9 cellular contexts compared by ENCODE assay signal in the genomic region with DNA sequence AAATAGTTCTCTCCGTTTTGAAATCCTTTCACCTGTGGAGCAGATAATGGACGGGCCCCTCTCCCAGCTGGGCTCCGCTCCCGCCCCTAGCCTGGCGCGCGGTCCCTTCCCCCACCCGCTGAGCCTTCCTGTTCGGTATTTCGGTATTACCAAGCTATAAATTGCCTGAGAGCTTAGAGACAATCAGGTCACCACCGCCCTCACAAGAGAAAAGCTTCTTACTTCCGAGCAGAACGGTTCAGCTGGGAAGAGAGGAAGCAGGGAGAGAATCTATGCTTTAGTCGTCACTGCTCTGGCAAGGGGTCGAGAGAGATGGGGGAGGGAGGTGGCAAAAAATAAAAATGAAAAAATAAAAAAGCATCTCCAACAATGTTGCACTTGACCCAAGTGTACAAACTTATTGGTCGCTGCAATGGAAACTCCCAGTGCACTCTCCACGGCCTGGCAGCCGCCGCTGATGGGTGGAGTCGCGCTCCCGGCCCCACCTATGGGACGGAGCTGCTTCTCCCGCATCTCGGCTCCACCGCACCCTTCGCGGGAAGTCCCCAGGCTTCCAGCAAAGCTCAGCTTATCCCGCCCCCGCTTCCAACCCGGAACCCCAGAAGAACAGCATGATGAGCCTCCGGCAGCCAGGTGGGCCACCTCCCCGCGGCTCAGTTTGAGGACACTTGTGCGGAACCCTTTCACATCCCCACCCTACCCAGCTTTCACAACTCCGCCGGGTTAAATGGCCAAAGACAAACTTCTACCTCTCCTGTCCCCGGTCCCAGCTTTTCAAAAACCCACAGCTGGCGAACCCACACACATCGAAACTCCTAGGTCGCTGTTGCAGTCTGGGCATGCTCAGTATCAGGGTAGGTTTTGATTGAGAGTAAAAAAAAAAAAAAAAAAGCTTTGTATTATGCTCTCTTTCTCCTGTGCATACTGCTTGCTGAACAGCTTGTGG. TPM values are rescaled to one million over a fixed set of nuclear protein-coding genes. Genes with fewer than 3 reads are reported as not detected.
DNase-seq lines count a peak whose midpoint lies in the region; ATAC-seq, FAIRE-seq and TF ChIP-seq lines count a peak whose summit lies in the region.
"Had no signal": no experiment of that assay in that cellular context is flagged by ENCODE, and none has a peak within 500 bp of the region (broad histone marks: within the 10 kb centered on the region; RNA-seq: fewer than 3 reads in every experiment).

No MANE protein-coding gene starts in this region.

- TF ChIP-seq RAD21 in HepG2 (CRISPR knock-in tag; IDR thresholded peaks at IDR 0.05) = no peak

- H3K27ac ChIP-seq in HepG2 (ENCODE audit: extremely low read length, insufficient read depth, low read length) (no peak overlapping the region), tibial nerve (peak overlapping the region in 3 of 4 donors; percentile 21 to 71 (median 46))

- H3K27me3 ChIP-seq in HepG2 (ENCODE audit: control insufficient read depth in 1 of 2, insufficient read depth in 2 of 2, low read length in 2 of 2) (0 out of 5 replicates have a peak, but pooled peaks cover 0 to 6% of the 10 kb centered on the region in 2 experiments), tibial nerve (no peaks in the 10 kb centered on the region)

- no peak for TF ChIP-seq POLR2A in HepG2 (IDR thresholded peaks at IDR 0.05; ENCODE audit: insufficient read depth in 1 of 2, low read depth in 2 of 2, low read length in 2 of 2)
- no peak for TF ChIP-seq POLR2A in tibial nerve (IDR thresholded peaks at IDR 0.05)

- BruUV-seq in HepG2 (replicated peaks; lab: Mats Ljungman, UMichigan) = no TSS peak

- no peak overlapping the region for H2AFZ ChIP-seq in HepG2 (ENCODE audit: low read length)

- TF ChIP-seq CTCF in chondrocyte (IDR thresholded peaks at IDR 0.05) (no peak), HepG2 (CRISPR knock-in tag; IDR thresholded peaks at IDR 0.05) (no peak), tibial nerve (IDR thresholded peaks at IDR 0.05) (no peak)

- no peaks in the 10 kb centered on the region for H3K9me3 ChIP-seq in HepG2 (ENCODE audit: low read length)
- no peaks in the 10 kb centered on the region for H3K9me3 ChIP-seq in tibial nerve

- TF ChIP-seq EP300 in HepG2 (IDR thresholded peaks at IDR 0.05; ENCODE audit: low read depth in 2 of 2, low read length in 2 of 2) = no peak
- TF ChIP-seq EP300 in HepG2 (CRISPR knock-in tag; IDR thresholded peaks at IDR 0.05; ENCODE audit: borderline replicate concordance) = no peak
- no peak for TF ChIP-seq EP300 in tibial nerve (IDR thresholded peaks at IDR 0.05)

- WGBS in HepG2 (ENCODE audit: low lambda C conversion rate) = 23% methylated on average over 30 of the region's 41 CpGs
- 2 to 3% methylated on average over 41 of the region's 41 CpGs for WGBS in tibial nerve, 2 donors

- H3K79me2 ChIP-seq in HepG2 (ENCODE audit: insufficient read depth, low read length) = no peaks in the 10 kb centered on the region

- POLR2A ChIA-PET in HepG2 (lab: Yijun Ruan, JAX) = no interaction called here

- H3K27me3 Mint-ChIP-seq in chondrocyte (ENCODE audit: low read depth) = peaks cover 65% of the 10 kb centered on the region

- no peaks in the 10 kb centered on the region for H3K36me3 Mint-ChIP-seq in chondrocyte (ENCODE audit: low read depth)

- H3K4me1 ChIP-seq in HepG2 (ENCODE audit: insufficient read depth, low read length) (no peaks in the 10 kb centered on the region), tibial nerve (peaks cover 0 to 26% (median 10%) of the 10 kb centered on the region in 4 donors)

- H3K9me3 Mint-ChIP-seq in chondrocyte (ENCODE audit: low read depth) = no peaks in the 10 kb centered on the region

- CTCF ChIA-PET in HepG2 (lab: Yijun Ruan, JAX; ENCODE audit: low intra/inter-chr PET ratio, low total read pairs) = no interaction called here

- no peak for FAIRE-seq in HepG2 (lab: Jason Lieb, UNC)

- H3K4me3 ChIP-seq in HepG2 (replicated peaks in 1 of 3; ENCODE audit: insufficient read depth in 1 of 3, low read depth in 2 of 3, low read length in 3 of 3) (no peak overlapping the region), tibial nerve (peak overlapping the region; percentile 39 to 63 (median 52))

- no peak overlapping the region for H3K27ac Mint-ChIP-seq in chondrocyte (ENCODE audit: unreplicated experiment)

- ATAC-seq in HG03097 (IDR thresholded peaks at IDR 0.05; ENCODE audit: low FRiP score, unreplicated experiment) (peak; percentile 49), HepG2 (peak; percentile 36; the same call in 1 of the 3 replicates), HG03469 (IDR thresholded peaks at IDR 0.05; ENCODE audit: unreplicated experiment) (no peak)

- no peaks in the 10 kb centered on the region for H3K36me3 ChIP-seq in HepG2 (replicated peaks in 1 of 2; ENCODE audit: control insufficient read depth in 1 of 2, insufficient read depth in 2 of 2, low read length in 2 of 2)
- no peaks in the 10 kb centered on the region for H3K36me3 ChIP-seq in tibial nerve

- H3K4me1 Mint-ChIP-seq in chondrocyte (ENCODE audit: low read depth) = peaks cover 18% of the 10 kb centered on the region

- peak overlapping the region; percentile 79 for H3K4me3 Mint-ChIP-seq in chondrocyte (ENCODE audit: unreplicated experiment)

- intact Hi-C loops in HepG2 (cut with micrococcal nuclease; ENCODE audit: unreplicated experiment) = no loop called here

- DNase-seq in activated gamma-delta T cell treated with Interleukin-2 at 50 U/mL for 16 hours (peak; percentile 2), activated gamma-delta T cell (lab: John Stamatoyannopoulos, UW) (no peak), NCI-H446 treated with DMSO at 0.1 percent for 48 hours (lab: John Stamatoyannopoulos, UW) (peak; percentile 47), chondrocyte (ENCODE audit: low spot score) (peak; percentile 83), HepG2 (ENCODE audit: low spot score) (no peak), tibial nerve (ENCODE audit: low spot score in 2 of 2) (peak; percentile 14 to 15)
- DNase-seq: DND-41 had no signal

- no peak overlapping the region for H3K4me2 ChIP-seq in HepG2 (ENCODE audit: low read depth, low read length)

- no peak overlapping the region for H3K9ac ChIP-seq in HepG2 (ENCODE audit: insufficient read depth, low read depth, low read length)

- H4K20me1 ChIP-seq in HepG2 (ENCODE audit: insufficient read depth, low read length) = no peaks in the 10 kb centered on the region

- in situ Hi-C loops in HepG2 (cut with HindIII; ENCODE audit: extremely low pct_ligation_motif_present, low pct_unique_long_range_greater_than_20kb) = no loop called here

TF ChIP-seq in HepG2, 621 proteins besides CTCF, POLR2A, EP300 and RAD21 (continues in another document):
- TF ChIP-seq, protein P1, sequence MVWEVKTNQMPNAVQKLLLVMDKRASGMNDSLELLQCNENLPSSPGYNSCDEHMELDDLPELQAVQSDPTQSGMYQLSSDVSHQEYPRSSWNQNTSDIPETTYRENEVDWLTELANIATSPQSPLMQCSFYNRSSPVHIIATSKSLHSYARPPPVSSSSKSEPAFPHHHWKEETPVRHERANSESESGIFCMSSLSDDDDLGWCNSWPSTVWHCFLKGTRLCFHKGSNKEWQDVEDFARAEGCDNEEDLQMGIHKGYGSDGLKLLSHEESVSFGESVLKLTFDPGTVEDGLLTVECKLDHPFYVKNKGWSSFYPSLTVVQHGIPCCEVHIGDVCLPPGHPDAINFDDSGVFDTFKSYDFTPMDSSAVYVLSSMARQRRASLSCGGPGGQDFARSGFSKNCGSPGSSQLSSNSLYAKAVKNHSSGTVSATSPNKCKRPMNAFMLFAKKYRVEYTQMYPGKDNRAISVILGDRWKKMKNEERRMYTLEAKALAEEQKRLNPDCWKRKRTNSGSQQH (CRISPR knock-in tag; IDR thresholded peaks at IDR 0.05; ENCODE audit: low read depth) = no peak
- TF ChIP-seq ZNF333 (CRISPR knock-in tag; IDR thresholded peaks at IDR 0.05; ENCODE audit: borderline replicate concordance) (no peak), SALL2 (CRISPR knock-in tag; IDR thresholded peaks at IDR 0.05) (no peak), NFE2L1 (CRISPR knock-in tag; IDR thresholded peaks at IDR 0.05; ENCODE audit: borderline replicate concordance) (no peak), HDAC6 (IDR thresholded peaks at IDR 0.05; ENCODE audit: low read depth, low read length) (no peak), GATAD1 (CRISPR knock-in tag; IDR thresholded peaks at IDR 0.05) (no peak)

RNA-seq across cellular contexts. Expression of a gene that starts 0.8 kb away (rescaled TPM):
- total RNA-seq in chondrocyte = 0.37 to 2.1 TPM (median 0.64 TPM) in 3 replicates
- not detected in 2 replicates for total RNA-seq in HepG2 (2016; rRNA removed; fragmentation: Illumina TruSeq; extraction: Trizol)
- total RNA-seq in HepG2 (2016; cell fraction: cytosol; rRNA removed; fragmentation: Illumina TruSeq; extraction: Trizol; ENCODE audit: low read depth) = not detected in 2 replicates
- total RNA-seq in HepG2 (2016; cell fraction: insoluble cytoplasmic fraction; rRNA removed; fragmentation: Illumina TruSeq; extraction: Trizol) = not detected in 2 replicates
- not detected in 2 replicates for total RNA-seq in HepG2 (2016; cell fraction: membrane; rRNA removed; fragmentation: Illumina TruSeq; extraction: Trizol)
- not detected in 2 replicates for total RNA-seq in HepG2 (2016; cell fraction: nucleus; rRNA removed; fragmentation: Illumina TruSeq; extraction: Trizol)
- not detected in 2 replicates for polyA plus RNA-seq in HepG2 (2011; rRNA removed)
- polyA plus RNA-seq in HepG2 (2011; cell fraction: cytosol; rRNA removed) = not detected in 2 replicates
- polyA plus RNA-seq in HepG2 (2011; cell fraction: nucleus; rRNA removed) = not detected in 2 replicates
- polyA plus RNA-seq in HepG2 (2012) = not detected in 2 replicates
- not detected in 2 replicates for polyA plus RNA-seq in HepG2 (2016; cell fraction: cytosol; fragmentation: Illumina TruSeq; extraction: Trizol; ENCODE audit: low read depth)
- polyA plus RNA-seq in HepG2 (2016; cell fraction: insoluble cytoplasmic fraction; fragmentation: Illumina TruSeq; extraction: Trizol; ENCODE audit: low read depth) = not detected in 2 replicates
- polyA plus RNA-seq in HepG2 (2016; cell fraction: membrane; fragmentation: Illumina TruSeq; extraction: Trizol; ENCODE audit: low read depth) = not detected in 2 replicates
- not detected in 2 replicates for polyA plus RNA-seq in HepG2 (2016; cell fraction: nucleus; fragmentation: Illumina TruSeq; extraction: Trizol; ENCODE audit: insufficient read depth, low read depth)
- polyA minus RNA-seq in HepG2 (2011; rRNA and poly(A)+ RNA removed; ENCODE audit: low replicate concordance) = 0.14 TPM in 1 of 2 replicates, not detected in the other
- not detected in 2 replicates for polyA minus RNA-seq in HepG2 (2011; cell fraction: cytosol; rRNA and poly(A)+ RNA removed)
- polyA minus RNA-seq in HepG2 (2011; cell fraction: nucleus; rRNA and poly(A)+ RNA removed) = not detected in 2 replicates
- total RNA-seq in tibial nerve = 10 to 100 TPM in 1 of 4 donors, 1 to 10 TPM in 3; 1.8 to 10.3 (median 4.7) TPM

Comparison
In these comparisons a context has a peak if more than half of its experiments do, and no peak if none do; other contexts are left out.
1. DNase-seq: peak in activated gamma-delta T cell treated with Interleukin-2 at 50 U/mL for 16 hours (single experiment), NCI-H446 treated with DMSO at 0.1 percent for 48 hours (single experiment), chondrocyte (single experiment) and tibial nerve (2 of 2); none in activated gamma-delta T cell (single experiment) and HepG2 (single experiment).
2. H3K4me3 ChIP-seq: peak in tibial nerve (4 of 4); none in HepG2 (0 of 3).